Comparison of ENCODE assay signal across 37 cellular contexts in the genomic region with DNA sequence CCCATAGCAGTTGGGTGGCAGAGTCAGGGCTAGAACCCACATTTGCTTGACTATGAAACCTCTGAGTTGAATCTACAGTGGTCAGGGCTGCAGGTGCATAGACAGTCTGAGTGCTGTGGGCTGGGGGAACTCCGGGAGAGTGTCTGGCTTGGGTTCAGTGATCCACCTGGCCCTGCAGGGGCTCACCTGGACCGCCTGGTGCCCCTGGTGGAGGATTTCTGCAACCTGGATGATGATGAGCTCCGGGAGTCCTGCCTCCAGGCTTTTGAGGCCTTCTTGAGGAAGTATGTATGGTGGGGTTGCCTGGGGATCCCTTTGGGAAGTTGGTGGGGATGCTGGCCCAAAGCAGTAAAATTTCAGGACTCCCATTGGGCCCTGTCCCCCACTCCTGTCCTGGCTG. TPM values are rescaled to one million over a fixed set of nuclear protein-coding genes. Genes with fewer than 3 reads are reported as not detected.
"Had no signal": no experiment of that assay in that cellular context is flagged by ENCODE, and none has a peak within 500 bp of the region (broad histone marks: within the 10 kb centered on the region; RNA-seq: fewer than 3 reads in every experiment).

No MANE protein-coding gene starts in this region.

- H3K9me3 Mint-ChIP-seq: activated B cell treated with CpG ODN at 0.5 μM for 24 hours; activated CD4-positive, alpha-beta memory T cell treated with anti-CD3 and anti-CD28 coated beads for 36 hours; activated CD4-positive, alpha-beta T cell treated with anti-CD3 and anti-CD28 coated beads, Interleukin-2, amount 10 ng/mL, durations not matched to agents 24 days and 14 days; activated naive CD4-positive, alpha-beta T cell treated with anti-CD3 and anti-CD28 coated beads, Interleukin-2, amount 50 U/mL, for 24 hours; activated naive CD8-positive, alpha-beta T cell treated with anti-CD3 and anti-CD28 coated beads for 36 hours; activated naive CD8-positive, alpha-beta T cell treated with anti-CD3 and anti-CD28 coated beads, Interleukin-2, amount 50 U/mL, for 24 hours; activated T-cell treated with anti-CD3 and anti-CD28 coated beads, Interleukin-2, amount 50 U/mL, for 24 hours; activated T-cell treated with anti-CD3 and anti-CD28 coated beads, Interleukin-2, amount 50 U/mL, for 72 hours; effector memory CD8-positive, alpha-beta T cell; T-cell; T-helper 2 cell treated with Interferon-gamma antibody and Interleukin-4, amounts not matched to agents 5 μg/mL and 100 μg/mL, for 36 hours had no signal

- H3K27me3 ChIP-seq: adrenal gland, body of pancreas, esophagus squamous epithelium, gastroesophageal sphincter, heart right ventricle had no signal

- H3K36me3 Mint-ChIP-seq: activated CD4-positive, alpha-beta memory T cell treated with anti-CD3 and anti-CD28 coated beads for 36 hours; activated naive CD8-positive, alpha-beta T cell treated with anti-CD3 and anti-CD28 coated beads for 36 hours; T-cell had no signal

- H3K9me3 ChIP-seq: adrenal gland, body of pancreas, esophagus squamous epithelium, gastroesophageal sphincter, heart right ventricle had no signal

- H3K27ac ChIP-seq: adrenal gland, body of pancreas, epithelial cell of prostate, esophagus squamous epithelium, gastroesophageal sphincter, heart right ventricle, WERI-Rb-1 had no signal

- H3K27ac Mint-ChIP-seq: activated B cell treated with CpG ODN at 0.5 μM for 24 hours; activated CD4-positive, alpha-beta memory T cell treated with anti-CD3 and anti-CD28 coated beads for 36 hours; activated CD4-positive, alpha-beta T cell treated with anti-CD3 and anti-CD28 coated beads for 36 hours; activated CD4-positive, alpha-beta T cell treated with anti-CD3 and anti-CD28 coated beads, Interleukin-2, amount 10 ng/mL, durations not matched to agents 24 days and 14 days; activated CD8-positive, alpha-beta T cell treated with anti-CD3 and anti-CD28 coated beads, Interleukin-2, amount 10 ng/mL, durations not matched to agents 7 days and 5 days; activated naive CD4-positive, alpha-beta T cell treated with anti-CD3 and anti-CD28 coated beads, Interleukin-2, amount 50 U/mL, for 24 hours; activated naive CD8-positive, alpha-beta T cell treated with anti-CD3 and anti-CD28 coated beads for 36 hours; activated naive CD8-positive, alpha-beta T cell treated with anti-CD3 and anti-CD28 coated beads, Interleukin-2, amount 50 U/mL, for 24 hours; activated T-cell treated with anti-CD3 and anti-CD28 coated beads, Interleukin-2, amount 50 U/mL, for 24 hours; activated T-cell treated with anti-CD3 and anti-CD28 coated beads, Interleukin-2, amount 50 U/mL, for 72 hours; effector memory CD8-positive, alpha-beta T cell; T-cell; T-helper 17 cell; T-helper 2 cell treated with Interferon-gamma antibody and Interleukin-4, amounts not matched to agents 5 μg/mL and 100 μg/mL, for 36 hours had no signal

- H3K4me3 Mint-ChIP-seq: activated B cell treated with CpG ODN at 0.5 μM for 24 hours; activated CD4-positive, alpha-beta memory T cell treated with anti-CD3 and anti-CD28 coated beads for 36 hours; activated CD4-positive, alpha-beta T cell treated with anti-CD3 and anti-CD28 coated beads for 36 hours; activated CD4-positive, alpha-beta T cell treated with anti-CD3 and anti-CD28 coated beads, Interleukin-2, amount 10 ng/mL, durations not matched to agents 24 days and 14 days; activated CD8-positive, alpha-beta T cell treated with anti-CD3 and anti-CD28 coated beads, Interleukin-2, amount 10 ng/mL, durations not matched to agents 7 days and 5 days; activated naive CD4-positive, alpha-beta T cell treated with anti-CD3 and anti-CD28 coated beads, Interleukin-2, amount 50 U/mL, for 24 hours; activated naive CD8-positive, alpha-beta T cell treated with anti-CD3 and anti-CD28 coated beads for 36 hours; activated naive CD8-positive, alpha-beta T cell treated with anti-CD3 and anti-CD28 coated beads, Interleukin-2, amount 50 U/mL, for 24 hours; activated T-cell treated with anti-CD3 and anti-CD28 coated beads, Interleukin-2, amount 50 U/mL, for 24 hours; activated T-cell treated with anti-CD3 and anti-CD28 coated beads, Interleukin-2, amount 50 U/mL, for 72 hours; effector memory CD8-positive, alpha-beta T cell; T-cell; T-helper 17 cell; T-helper 2 cell treated with Interferon-gamma antibody and Interleukin-4, amounts not matched to agents 5 μg/mL and 100 μg/mL, for 36 hours had no signal

- ATAC-seq: activated CD4-positive, alpha-beta T cell treated with anti-CD3 and anti-CD28 coated beads for 36 hours; activated CD4-positive, CD25-positive, alpha-beta regulatory T cell treated with anti-CD3 and anti-CD28 coated beads, Interleukin-2, amount 50 U/mL, for 24 hours; activated CD8-positive, alpha-beta T cell treated with anti-CD3 and anti-CD28 coated beads, Interleukin-2, amount 10 ng/mL, durations not matched to agents 7 days and 5 days; activated naive CD8-positive, alpha-beta T cell treated with anti-CD3 and anti-CD28 coated beads, Interleukin-2, amount 50 U/mL, for 24 hours; activated T-cell treated with anti-CD3 and anti-CD28 coated beads, Interleukin-2, amount 50 U/mL, for 72 hours; body of pancreas; effector memory CD8-positive, alpha-beta T cell; gastroesophageal sphincter; heart right ventricle; T-cell; T-helper 17 cell had no signal

- DNase-seq: activated B cell treated with CpG ODN at 0.5 μM for 24 hours; activated CD4-positive, alpha-beta memory T cell treated with anti-CD3 and anti-CD28 coated beads for 36 hours; activated CD4-positive, alpha-beta T cell treated with anti-CD3 and anti-CD28 coated beads for 36 hours; activated CD4-positive, alpha-beta T cell treated with anti-CD3 and anti-CD28 coated beads, Interleukin-2, amount 10 ng/mL, durations not matched to agents 24 days and 14 days; activated CD8-positive, alpha-beta memory T cell treated with anti-CD3 and anti-CD28 coated beads, Interleukin-2, amount 50 U/mL, for 48 hours; activated CD8-positive, alpha-beta T cell treated with anti-CD3 and anti-CD28 coated beads, Interleukin-2, amount 10 ng/mL, durations not matched to agents 7 days and 5 days; activated gamma-delta T cell; activated naive CD4-positive, alpha-beta T cell; activated naive CD8-positive, alpha-beta T cell treated with anti-CD3 and anti-CD28 coated beads for 36 hours; activated naive CD8-positive, alpha-beta T cell treated with anti-CD3 and anti-CD28 coated beads, Interleukin-2, amount 50 U/mL, for 24 hours; activated T-cell treated with anti-CD3 and anti-CD28 coated beads for 4 hours; activated T-cell treated with anti-CD3 and anti-CD28 coated beads, Interleukin-2, amount 50 U/mL, for 24 hours; activated T-cell treated with anti-CD3 and anti-CD28 coated beads, Interleukin-2, amount 50 U/mL, for 72 hours; adrenal gland; amygdala; aorta; body of pancreas; caudate nucleus; cortex of kidney; dermis blood vessel endothelial cell; effector CD4-positive, alpha-beta T cell; effector memory CD8-positive, alpha-beta T cell; esophagus squamous epithelium; foreskin melanocyte; heart right ventricle; T-cell; T-helper 17 cell; T1000; WERI-Rb-1 had no signal

- H3K4me3 ChIP-seq: adrenal gland, body of pancreas, esophagus squamous epithelium, gastroesophageal sphincter, heart right ventricle had no signal

- H3K27me3 Mint-ChIP-seq: activated B cell treated with CpG ODN at 0.5 μM for 24 hours; activated CD4-positive, alpha-beta memory T cell treated with anti-CD3 and anti-CD28 coated beads for 36 hours; activated CD4-positive, alpha-beta T cell treated with anti-CD3 and anti-CD28 coated beads for 36 hours; activated naive CD4-positive, alpha-beta T cell treated with anti-CD3 and anti-CD28 coated beads, Interleukin-2, amount 50 U/mL, for 24 hours; activated naive CD8-positive, alpha-beta T cell treated with anti-CD3 and anti-CD28 coated beads for 36 hours; activated naive CD8-positive, alpha-beta T cell treated with anti-CD3 and anti-CD28 coated beads, Interleukin-2, amount 50 U/mL, for 24 hours; activated T-cell treated with anti-CD3 and anti-CD28 coated beads, Interleukin-2, amount 50 U/mL, for 24 hours; effector memory CD8-positive, alpha-beta T cell; T-cell had no signal

RNA-seq across cellular contexts. Expression of gene TMEM40, which starts 53.8 kb away (rescaled TPM):
- total RNA-seq: activated B cell treated with CpG ODN at 0.5 μM for 24 hours; activated CD4-positive, alpha-beta memory T cell treated with anti-CD3 and anti-CD28 coated beads for 36 hours; activated CD4-positive, alpha-beta T cell treated with anti-CD3 and anti-CD28 coated beads for 36 hours; activated CD4-positive, alpha-beta T cell treated with anti-CD3 and anti-CD28 coated beads, Interleukin-2, amount 10 ng/mL, durations not matched to agents 24 days and 14 days; activated CD8-positive, alpha-beta T cell treated with anti-CD3 and anti-CD28 coated beads, Interleukin-2, amount 10 ng/mL, durations not matched to agents 7 days and 5 days; activated naive CD8-positive, alpha-beta T cell treated with anti-CD3 and anti-CD28 coated beads for 36 hours; activated T-cell treated with anti-CD3 and anti-CD28 coated beads, Interleukin-2, amount 50 U/mL, for 72 hours; body of pancreas; chondrocyte; dermis blood vessel endothelial cell; endothelial cell of umbilical vein; glomerular endothelial cell; T-cell had no signal
- polyA plus RNA-seq: endothelial cell of umbilical vein had no signal
